ENCODE assay signal across 2 cellular contexts in the genomic region with DNA sequence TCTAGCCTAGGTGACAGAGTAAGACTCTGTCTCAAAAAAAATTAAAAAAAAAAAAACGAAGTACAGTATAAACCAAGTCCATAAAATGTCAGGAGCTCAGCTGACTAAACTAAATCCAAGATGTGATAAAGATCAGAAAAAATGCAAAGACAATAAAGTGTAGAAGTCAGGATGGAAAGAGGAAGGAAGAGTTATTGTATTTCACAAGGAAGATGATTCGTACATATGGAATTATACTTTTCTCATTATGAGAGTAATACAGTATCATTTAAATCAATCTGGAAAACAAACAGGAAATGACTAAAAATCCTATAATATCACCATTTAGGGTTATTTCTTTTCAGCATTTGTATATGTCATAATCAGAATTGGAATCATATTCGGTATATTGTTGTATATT.
TF ChIP-seq lines count a peak whose summit lies in the region.

No MANE protein-coding gene starts in this region.

TF ChIP-seq in A549, 52 proteins besides CTCF, POLR2A, EP300 and RAD21:
- TF ChIP-seq MAX (IDR thresholded peaks at IDR 0.05), result no peak
- peak; percentile 47; the same call in 1 of the 2 replicates for TF ChIP-seq GATA3 (IDR thresholded peaks at IDR 0.05; ENCODE audit: borderline replicate concordance)
- no peak for TF ChIP-seq ZNF302 (CRISPR knock-in tag; IDR thresholded peaks at IDR 0.05)
- TF ChIP-seq NFE2L2 (conservative IDR thresholded peaks at IDR 0.05; ENCODE audit: low read length), result no peak
- 0 out of 2 replicates have a peak, but pooled peaks have one; percentile 41 for TF ChIP-seq JUNB (IDR thresholded peaks at IDR 0.05)
- no peak for TF ChIP-seq EHMT2 (IDR thresholded peaks at IDR 0.05; ENCODE audit: low read depth)
- TF ChIP-seq CEBPB (IDR thresholded peaks at IDR 0.05), result 0 out of 4 replicates have a peak, but pooled peaks of 1 of the 2 experiments have one; percentile 9
- TF ChIP-seq, protein P1, sequence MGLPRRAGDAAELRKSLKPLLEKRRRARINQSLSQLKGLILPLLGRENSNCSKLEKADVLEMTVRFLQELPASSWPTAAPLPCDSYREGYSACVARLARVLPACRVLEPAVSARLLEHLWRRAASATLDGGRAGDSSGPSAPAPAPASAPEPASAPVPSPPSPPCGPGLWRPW (IDR thresholded peaks at IDR 0.05), result no peak
- TF ChIP-seq, protein P2, sequence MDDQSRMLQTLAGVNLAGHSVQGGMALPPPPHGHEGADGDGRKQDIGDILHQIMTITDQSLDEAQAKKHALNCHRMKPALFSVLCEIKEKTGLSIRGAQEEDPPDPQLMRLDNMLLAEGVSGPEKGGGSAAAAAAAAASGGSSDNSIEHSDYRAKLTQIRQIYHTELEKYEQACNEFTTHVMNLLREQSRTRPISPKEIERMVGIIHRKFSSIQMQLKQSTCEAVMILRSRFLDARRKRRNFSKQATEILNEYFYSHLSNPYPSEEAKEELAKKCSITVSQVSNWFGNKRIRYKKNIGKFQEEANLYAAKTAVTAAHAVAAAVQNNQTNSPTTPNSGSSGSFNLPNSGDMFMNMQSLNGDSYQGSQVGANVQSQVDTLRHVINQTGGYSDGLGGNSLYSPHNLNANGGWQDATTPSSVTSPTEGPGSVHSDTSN (IDR thresholded peaks at IDR 0.05), result no peak

TF ChIP-seq in HCT116, 20 proteins besides CTCF, POLR2A, EP300 and RAD21:
- TF ChIP-seq EZH2phosphoT487 (IDR thresholded peaks at IDR 0.05; ENCODE audit: borderline replicate concordance), result no peak
- no peak for TF ChIP-seq JUND (IDR thresholded peaks at IDR 0.05)
- TF ChIP-seq ZBTB33 (IDR thresholded peaks at IDR 0.05; ENCODE audit: extremely low read depth, insufficient replicate concordance, low read length), result no peak
- no peak for TF ChIP-seq TCF7L2 (IDR thresholded peaks at IDR 0.05; ENCODE audit: borderline replicate concordance, extremely low read depth, insufficient read depth, insufficient read length)
- TF ChIP-seq SRF (IDR thresholded peaks at IDR 0.05; ENCODE audit: low read depth), result no peak
- peak; percentile 21; the same call in 1 of the 2 replicates for TF ChIP-seq FOSL1 (IDR thresholded peaks at IDR 0.05; ENCODE audit: low read depth)
TF ChIP-seq in HCT116: peak in this region for 1.
